1 cellular context compared by ENCODE assay signal in genomic region chr2:80102026-80102425, GRCh38.
TF ChIP-seq lines count a peak whose summit lies in the region.

No MANE protein-coding gene starts in this region.

TF ChIP-seq in IMR-90, 13 proteins besides CTCF, POLR2A, EP300 and RAD21 (continued from another document):
- no peak for TF ChIP-seq USF2 (IDR thresholded peaks at IDR 0.05; ENCODE audit: low read depth, low read length)
